In the genomic region with DNA sequence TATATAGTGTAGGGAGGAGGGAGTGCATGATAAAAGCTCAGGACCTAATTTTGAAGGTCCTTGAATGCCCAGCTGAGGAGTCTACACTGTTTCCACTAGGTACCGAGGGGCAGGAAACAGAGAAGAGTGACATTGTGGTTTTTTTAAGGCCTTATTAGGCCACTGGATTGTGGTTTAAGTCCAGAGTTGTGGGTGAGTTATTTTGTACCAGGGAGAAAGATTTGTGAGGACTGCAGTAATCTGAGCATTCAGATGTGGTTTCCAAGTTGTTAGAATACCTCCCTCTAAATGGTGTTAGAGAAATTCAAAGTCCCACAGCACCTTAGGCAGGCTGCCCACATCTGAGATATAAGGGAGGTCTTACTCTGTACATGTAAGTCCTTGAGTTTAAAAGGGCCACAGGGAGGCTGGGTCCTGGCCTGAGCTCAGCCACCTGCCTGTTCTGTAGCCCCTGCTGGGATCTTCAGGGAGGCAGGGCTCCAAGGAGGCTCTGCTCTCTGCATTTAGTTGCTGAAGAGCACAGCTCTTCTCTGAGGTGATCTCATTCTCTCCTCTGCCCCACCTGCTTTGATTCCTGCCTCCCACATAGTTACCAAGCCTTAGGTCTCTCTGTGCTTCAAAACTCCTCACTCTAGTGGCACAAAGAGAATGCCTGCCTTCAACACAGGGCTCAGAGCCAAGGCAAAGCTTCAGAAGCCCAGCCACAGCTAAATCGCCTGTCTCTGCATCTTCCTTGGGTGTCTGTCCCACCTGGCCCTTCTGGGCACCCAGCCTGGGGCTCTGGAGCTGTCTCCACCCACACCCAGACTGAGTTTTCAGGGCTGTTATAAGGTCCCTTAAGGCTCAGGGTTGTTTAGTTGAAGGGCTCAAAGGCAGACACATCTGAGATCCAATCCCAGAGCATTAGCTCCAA, we compare ENCODE assay signal across 16 cellular contexts.
DNase-seq lines count a peak whose midpoint lies in the region; ATAC-seq, FAIRE-seq and TF ChIP-seq lines count a peak whose summit lies in the region.
"Had no signal": no experiment of that assay in that cellular context is flagged by ENCODE, and none has a peak within 500 bp of the region (broad histone marks: within the 10 kb centered on the region; RNA-seq: fewer than 3 reads in every experiment).

No MANE protein-coding gene starts in this region.

- H3K4me1 ChIP-seq in pancreas (no peaks in the 10 kb centered on the region), hepatocyte (ENCODE audit: insufficient read depth) (no peaks in the 10 kb centered on the region)
- H3K4me1 ChIP-seq: body of pancreas, left lung had no signal

- H3K79me2 ChIP-seq in hepatocyte, result no peaks in the 10 kb centered on the region

- no peaks in the 10 kb centered on the region for H3K4me1 Mint-ChIP-seq in HFFc6 (ENCODE audit: low read depth)

- WGBS in pancreas, 2 donors, result 56 to 62% methylated on average over 2 of the region's 2 CpGs
- 69% methylated on average over 2 of the region's 2 CpGs for WGBS in hepatocyte (ENCODE audit: low lambda C conversion rate, missing lambda C conversion rate)

- no peaks in the 10 kb centered on the region for H3K9me2 ChIP-seq in hepatocyte (replicated peaks; ENCODE audit: insufficient read depth)

- H3K27me3 ChIP-seq in pancreas, result no peaks in the 10 kb centered on the region
- no peaks in the 10 kb centered on the region for H3K27me3 ChIP-seq in hepatocyte
- H3K27me3 ChIP-seq: body of pancreas, left lung had no signal

- intact Hi-C loops in head of caudate nucleus (cut with DNase I) (no loop called here), pancreas (cut with DNase I) (no loop called here)

- H3K27me3 Mint-ChIP-seq in HFFc6 (ENCODE audit: insufficient read depth), result peaks cover 3% of the 10 kb centered on the region

- H3K36me3 ChIP-seq in pancreas, result no peaks in the 10 kb centered on the region
- H3K36me3 ChIP-seq in hepatocyte (replicated peaks; ENCODE audit: insufficient read depth, low read depth), result no peaks in the 10 kb centered on the region
- H3K36me3 ChIP-seq: left lung had no signal

- DNase-seq in GM03348 (ENCODE audit: low spot score) (peak; percentile 13), HT1080 (ENCODE audit: low read depth) (peak; percentile 61), head of caudate nucleus (peak in 29 of 42 donors; percentile 7 to 81 (median 40)), HFFc6 (no peak), pancreas (no peak), hepatocyte (ENCODE audit: low spot score) (no peak)
- no peak for DNase-seq in stimulated activated CD4-positive, alpha-beta T cell treated with anti-CD3 and anti-CD28 coated beads, Interleukin-12 subunit alpha, Interleukin-12 subunit beta, amount 100 ng/mL, for 4 hours
- DNase-seq: activated T-cell treated with anti-CD3 and anti-CD28 coated beads, Interleukin-2, amount 50 U/mL, for 4 hours; body of pancreas; effector memory CD8-positive, alpha-beta T cell; GF-D8; left lung; nephron progenitor cell; NK-92 treated with Interleukin-12 subunit alpha and Interleukin-12 subunit beta, amount 100 ng/mL, for 24 hours had no signal

- ATAC-seq in GM21447 (IDR thresholded peaks at IDR 0.05; ENCODE audit: unreplicated experiment) (peak; percentile 72), pancreas (no peak)
- ATAC-seq: activated T-cell treated with anti-CD3 and anti-CD28 coated beads, Interleukin-2, amount 50 U/mL, for 4 hours; body of pancreas; effector memory CD8-positive, alpha-beta T cell; left lung; SK-N-SH treated with all-trans-retinoic acid at 6 μM for 48 hours had no signal

- H3K4me2 ChIP-seq in hepatocyte, result no peak overlapping the region

- no peaks in the 10 kb centered on the region for H4K20me1 ChIP-seq in hepatocyte (ENCODE audit: insufficient read depth, poor library complexity, severe bottlenecking)

- no peak overlapping the region for H3K4me3 ChIP-seq in pancreas
- H3K4me3 ChIP-seq in hepatocyte, result no peak overlapping the region
- H3K4me3 ChIP-seq: body of pancreas, left lung had no signal

- H3K27ac ChIP-seq in pancreas (no peak overlapping the region), hepatocyte (no peak overlapping the region)
- H3K27ac ChIP-seq: body of pancreas, left lung had no signal

- no peak overlapping the region for H3K4me3 Mint-ChIP-seq in HFFc6
- H3K4me3 Mint-ChIP-seq: activated T-cell treated with anti-CD3 and anti-CD28 coated beads, Interleukin-2, amount 50 U/mL, for 4 hours; effector memory CD8-positive, alpha-beta T cell; nephron progenitor cell had no signal

- no peaks in the 10 kb centered on the region for H3K9me3 Mint-ChIP-seq in HFFc6
- H3K9me3 Mint-ChIP-seq: activated T-cell treated with anti-CD3 and anti-CD28 coated beads, Interleukin-2, amount 50 U/mL, for 4 hours had no signal

- no peak overlapping the region for H2AFZ ChIP-seq in hepatocyte

- H3K9me3 ChIP-seq in pancreas (no peaks in the 10 kb centered on the region), hepatocyte (ENCODE audit: low read depth) (no peaks in the 10 kb centered on the region)

- no peak for FAIRE-seq in pancreas (lab: Jason Lieb, UNC)

- no peak for TF ChIP-seq CTCF in HFFc6 (IDR thresholded peaks at IDR 0.05)
- TF ChIP-seq CTCF in pancreas (IDR thresholded peaks at IDR 0.05), result no peak
- no peak for TF ChIP-seq CTCF in hepatocyte (IDR thresholded peaks at IDR 0.05; ENCODE audit: poor library complexity)

- no peaks in the 10 kb centered on the region for H3K36me3 Mint-ChIP-seq in HFFc6 (ENCODE audit: low read depth)

- no peak overlapping the region for H3K27ac Mint-ChIP-seq in HFFc6
- H3K27ac Mint-ChIP-seq: effector memory CD8-positive, alpha-beta T cell; nephron progenitor cell had no signal

Comparison
In these comparisons a context has a peak if more than half of its experiments do, and no peak if none do; other contexts are left out.
1. DNase-seq: peak in GM03348 (single experiment), HT1080 (single experiment) and head of caudate nucleus (29 of 42); none in HFFc6 (single experiment), stimulated activated CD4-positive, alpha-beta T cell treated with anti-CD3 and anti-CD28 coated beads, Interleukin-12 subunit alpha, Interleukin-12 subunit beta, amount 100 ng/mL, for 4 hours (single experiment), pancreas (0 of 6) and hepatocyte (single experiment).